Comparison of ENCODE assay signal across 11 cellular contexts in the genomic region with DNA sequence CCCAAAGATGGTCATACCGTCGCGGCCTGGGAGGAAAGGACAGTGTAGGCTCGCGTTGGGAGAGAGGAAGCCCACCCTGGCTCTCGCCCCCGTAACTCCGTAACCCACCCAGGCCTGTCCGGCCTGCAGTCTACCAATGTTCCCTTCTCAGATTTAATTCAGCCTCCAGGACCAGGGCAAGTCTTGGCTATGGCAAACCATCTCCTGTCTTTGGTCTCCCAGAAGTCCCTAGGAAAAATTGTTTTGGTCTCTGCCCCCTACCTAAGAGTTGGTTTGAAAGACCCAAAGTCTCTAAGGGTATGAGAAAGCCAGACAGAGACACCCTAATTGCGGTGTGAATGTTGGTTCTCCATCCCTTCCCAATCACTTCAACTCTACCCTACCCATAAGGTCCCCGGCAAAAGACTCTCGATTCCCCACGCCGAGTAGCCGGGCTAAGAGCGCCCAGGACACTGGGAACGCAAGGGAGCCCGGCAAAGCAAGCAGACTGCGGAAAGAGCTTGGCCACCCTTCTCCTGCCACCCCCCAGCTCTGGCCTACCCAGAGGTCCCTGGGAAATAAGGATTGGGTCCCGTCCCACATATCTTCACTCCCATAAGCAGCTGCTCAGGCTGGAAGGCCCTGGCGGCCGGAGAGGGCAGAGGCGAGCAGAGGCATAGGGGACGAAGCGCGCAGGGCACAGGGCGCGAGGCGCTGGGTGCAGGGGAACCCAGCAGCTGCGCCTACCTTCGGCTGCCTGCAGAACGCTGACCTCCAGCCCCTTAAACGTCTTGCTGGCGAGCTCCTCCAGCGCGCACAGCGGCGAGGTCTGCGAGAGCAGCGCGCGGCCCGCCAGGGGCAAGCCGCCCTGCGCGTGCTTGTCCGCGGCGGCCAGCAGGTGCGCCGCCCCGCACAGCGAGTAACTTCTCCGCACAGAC. TPM values are rescaled to one million over a fixed set of nuclear protein-coding genes. Genes with fewer than 3 reads are reported as not detected.
DNase-seq lines count a peak whose midpoint lies in the region; ATAC-seq and TF ChIP-seq lines count a peak whose summit lies in the region.
"Had no signal": no experiment of that assay in that cellular context is flagged by ENCODE, and none has a peak within 500 bp of the region (broad histone marks: within the 10 kb centered on the region; RNA-seq: fewer than 3 reads in every experiment).

No MANE protein-coding gene starts in this region.

- peaks cover 38% of the 10 kb centered on the region for H3K4me1 Mint-ChIP-seq in central memory CD8-positive, alpha-beta T cell

- H3K4me2 ChIP-seq in parathyroid adenoma (ENCODE audit: low read length) = peak overlapping the region; percentile 2

- H3K79me2 ChIP-seq in parathyroid adenoma = no peaks in the 10 kb centered on the region

- CTCF ChIA-PET in Panc1 (lab: Charles Lee) = interaction anchor here (0.6 to 0.8 kb wide), 3 partner anchors 214 to 304 kb away, joined by 4 to 6 read pairs (median 6); no protein-coding TSS in a partner anchor

- intact Hi-C loops in Panc1 (cut with micrococcal nuclease; ENCODE audit: unreplicated experiment) = no loop called here

- POLR2A ChIA-PET in Panc1 (lab: Charles Lee) = no interaction called here

- TF ChIP-seq CTCF in Panc1 (IDR thresholded peaks at IDR 0.05) = no peak; the same call in 1 of the 2 replicates
- TF ChIP-seq CTCF in parathyroid adenoma (IDR thresholded peaks at IDR 0.05) = no peak

- no peak overlapping the region for H2AFZ ChIP-seq in parathyroid adenoma

- H3K9me3 ChIP-seq in Panc1 (ENCODE audit: control insufficient read depth, insufficient read depth, low read depth, low read length) = no peaks in the 10 kb centered on the region
- no peaks in the 10 kb centered on the region for H3K9me3 ChIP-seq in parathyroid adenoma (ENCODE audit: control insufficient read depth, low read length)

- H3K4me1 ChIP-seq in Panc1 (ENCODE audit: control insufficient read depth, insufficient read depth, low read length) = no peaks in the 10 kb centered on the region; the same call in none of the 2 replicates
- H3K4me1 ChIP-seq in parathyroid adenoma = peaks cover 2% of the 10 kb centered on the region

- no TSS peak for BruUV-seq in Panc1 (replicated peaks; lab: Mats Ljungman, UMichigan)

- H3K4me3 ChIP-seq in Panc1 (ENCODE audit: low read depth in 2 of 2, low read length in 2 of 2) (peak overlapping the region; percentile 32 to 37), parathyroid adenoma (ENCODE audit: low read depth, low read length) (no peak overlapping the region)

- H3K36me3 ChIP-seq in Panc1 (ENCODE audit: control insufficient read depth, insufficient read depth, low read length) = no peaks in the 10 kb centered on the region
- H3K36me3 ChIP-seq in parathyroid adenoma (ENCODE audit: control insufficient read depth, insufficient read depth, low read length) = no peaks in the 10 kb centered on the region

- peak overlapping the region; percentile 76 for H3K4me3 Mint-ChIP-seq in central memory CD8-positive, alpha-beta T cell

- H3K27me3 ChIP-seq in Panc1 (ENCODE audit: control insufficient read depth, insufficient read depth, low read length) (peaks cover 26% of the 10 kb centered on the region), parathyroid adenoma (ENCODE audit: control insufficient read depth, insufficient read depth, low read length) (peaks cover 42% of the 10 kb centered on the region)

- no peak overlapping the region for H3K9ac ChIP-seq in parathyroid adenoma

- DNase-seq in NCI-H748 (lab: John Stamatoyannopoulos, UW; ENCODE audit: unreplicated experiment) = peak; percentile 50
- no peak for DNase-seq in NCI-H748 treated with DMSO at 0.1 percent for 48 hours (lab: John Stamatoyannopoulos, UW)
- no peak for DNase-seq in Panc1 (ENCODE audit: low read depth, low spot score)
- no peak for DNase-seq in central memory CD8-positive, alpha-beta T cell (ENCODE audit: low spot score in 2 of 2)
- DNase-seq in NK-92 treated with Interleukin-12 subunit alpha and Interleukin-12 subunit beta, amount 100 ng/mL, for 24 hours (lab: John Stamatoyannopoulos, UW) = no peak
- DNase-seq: activated CD4-positive, alpha-beta T cell treated with anti-CD3 and anti-CD28 coated beads for 1 hour; cerebellar nuclear complex had no signal

- no peak overlapping the region for H3K27ac ChIP-seq in Panc1 (ENCODE audit: low read length)
- H3K27ac ChIP-seq in parathyroid adenoma = no peak overlapping the region

- H3K27me3 Mint-ChIP-seq in central memory CD8-positive, alpha-beta T cell = peaks cover 97% of the 10 kb centered on the region

- H3K27ac Mint-ChIP-seq in central memory CD8-positive, alpha-beta T cell (ENCODE audit: low read depth) = no peak overlapping the region

- in situ Hi-C loops in Panc1 (cut with HindIII; ENCODE audit: low pct_unique_long_range_greater_than_20kb, low sequenced_read_pairs) = no loop called here

- ATAC-seq in Panc1 = peak; percentile 82
- no peak for ATAC-seq in central memory CD8-positive, alpha-beta T cell (replicated peaks; ENCODE audit: extremely low read depth, poor library complexity, severe bottlenecking)
- no peak for ATAC-seq in GM18909 (IDR thresholded peaks at IDR 0.05; ENCODE audit: poor library complexity, unreplicated experiment)
- no peak for ATAC-seq in GM18498 (IDR thresholded peaks at IDR 0.05; ENCODE audit: unreplicated experiment)

- no peaks in the 10 kb centered on the region for H3K9me3 Mint-ChIP-seq in central memory CD8-positive, alpha-beta T cell

- H3K36me3 Mint-ChIP-seq in central memory CD8-positive, alpha-beta T cell (ENCODE audit: insufficient read depth) = peaks cover 5% of the 10 kb centered on the region

RNA-seq across cellular contexts. Expression of a gene that starts 1.2 kb away (rescaled TPM):
- 0.15 TPM for total RNA-seq in Panc1 (2021; ENCODE audit: unreplicated experiment)
- polyA plus RNA-seq in Panc1 (2012; ENCODE audit: insufficient read length) = 0.15 TPM
- polyA plus RNA-seq: AG04450 had no signal
